ENCODE assay signal across 8 cellular contexts in genomic region chr11:33375688-33376311, GRCh38. TPM values are rescaled to one million over a fixed set of nuclear protein-coding genes. Genes with fewer than 3 reads are reported as not detected.
DNase-seq lines count a peak whose midpoint lies in the region; ATAC-seq and TF ChIP-seq lines count a peak whose summit lies in the region.

KIAA1549L (plus strand) TSS chr11:33376108.

- no peaks in the 10 kb centered on the region for H3K36me3 Mint-ChIP-seq in activated T-helper 17 cell treated with anti-CD3 and anti-CD28 coated beads, Interleukin-2, amount 50 U/mL, for 72 hours (ENCODE audit: low read depth)
- no peaks in the 10 kb centered on the region for H3K36me3 Mint-ChIP-seq in stimulated activated naive B cell treated with anti-CD40 and anti-IgM and Interleukin-4, amounts not matched to agents 10 μg/mL and 1 μg/mL and 100 μg/mL, for 72 hours

- H4K20me1 ChIP-seq in DOHH2 (ENCODE audit: control insufficient read depth, insufficient read depth, low read depth, low read length): no peaks in the 10 kb centered on the region

- H3K27ac ChIP-seq in DOHH2 (ENCODE audit: low read depth, low read length) (peak within 1 kb of the TSS; percentile 97), iPS DF 6.9 (ENCODE audit: low read length) (no peak within 1 kb of the TSS)

- H3K9me2 ChIP-seq in DOHH2 (replicated peaks; ENCODE audit: control insufficient read depth, low read length): no peaks in the 10 kb centered on the region

- H3F3A ChIP-seq in DOHH2 (ENCODE audit: control insufficient read depth, insufficient read depth): peaks cover 10% of the 10 kb centered on the region

- no CpG with 5 or more reads among the region's 70 CpGs for WGBS in iPS DF 6.9 (ENCODE audit: insufficient coverage, insufficient read length)

- peaks cover 41% of the 10 kb centered on the region for H3K27me3 Mint-ChIP-seq in activated T-helper 17 cell treated with anti-CD3 and anti-CD28 coated beads, Interleukin-2, amount 50 U/mL, for 72 hours
- H3K27me3 Mint-ChIP-seq in stimulated activated naive B cell treated with anti-CD40 and anti-IgM and Interleukin-4, amounts not matched to agents 10 μg/mL and 1 μg/mL and 100 μg/mL, for 72 hours: peaks cover 51 to 59% of the 10 kb centered on the region in 2 donors

- H3K4me1 Mint-ChIP-seq in activated T-helper 17 cell treated with anti-CD3 and anti-CD28 coated beads, Interleukin-2, amount 50 U/mL, for 72 hours: no peaks in the 10 kb centered on the region
- peaks cover 3 to 8% of the 10 kb centered on the region in 2 donors for H3K4me1 Mint-ChIP-seq in stimulated activated naive B cell treated with anti-CD40 and anti-IgM and Interleukin-4, amounts not matched to agents 10 μg/mL and 1 μg/mL and 100 μg/mL, for 72 hours

- DNase-seq in iPS DF 6.9 (ENCODE audit: low read depth, low spot score) (no peak), GOT3 (lab: John Stamatoyannopoulos, UW) (no peak)
- no peak for DNase-seq in stimulated activated naive B cell treated with anti-CD40 and anti-IgM and Interleukin-4, amounts not matched to agents 10 μg/mL and 1 μg/mL and 100 μg/mL, for 72 hours
- no peak for DNase-seq in activated effector memory CD4-positive, alpha-beta T cell treated with Interleukin-2 at 50 U/mL for 16 hours
- no peak for DNase-seq in stimulated activated naive CD4-positive, alpha-beta T cell treated with Interleukin-2 at 50 U/mL for 16 hours (lab: John Stamatoyannopoulos, UW)

- H3K4me1 ChIP-seq in DOHH2 (ENCODE audit: control insufficient read depth, low read length) (peaks cover 52% of the 10 kb centered on the region), iPS DF 6.9 (ENCODE audit: control insufficient read depth, insufficient read depth, low read length) (no peaks in the 10 kb centered on the region; the same call in 1 of the 2 replicates)

- no peaks in the 10 kb centered on the region for H3K27me3 ChIP-seq in DOHH2 (ENCODE audit: control insufficient read depth, low read length)
- peaks cover 19% of the 10 kb centered on the region for H3K27me3 ChIP-seq in iPS DF 6.9 (ENCODE audit: control insufficient read depth, insufficient read depth, low read length)

- no peaks in the 10 kb centered on the region for H3K9me3 Mint-ChIP-seq in activated T-helper 17 cell treated with anti-CD3 and anti-CD28 coated beads, Interleukin-2, amount 50 U/mL, for 72 hours
- H3K9me3 Mint-ChIP-seq in stimulated activated naive B cell treated with anti-CD40 and anti-IgM and Interleukin-4, amounts not matched to agents 10 μg/mL and 1 μg/mL and 100 μg/mL, for 72 hours: no peaks in the 10 kb centered on the region

- H3K4me3 Mint-ChIP-seq in activated T-helper 17 cell treated with anti-CD3 and anti-CD28 coated beads, Interleukin-2, amount 50 U/mL, for 72 hours: peak within 1 kb of the TSS; percentile 37
- H3K4me3 Mint-ChIP-seq in stimulated activated naive B cell treated with anti-CD40 and anti-IgM and Interleukin-4, amounts not matched to agents 10 μg/mL and 1 μg/mL and 100 μg/mL, for 72 hours: peak within 1 kb of the TSS; percentile 55 to 62

- H3K9me3 ChIP-seq in DOHH2 (ENCODE audit: control insufficient read depth, insufficient read depth, low read length) (no peaks in the 10 kb centered on the region), iPS DF 6.9 (ENCODE audit: control insufficient read depth, insufficient read depth, low read length) (no peaks in the 10 kb centered on the region)

- H3K4me3 ChIP-seq in DOHH2 (ENCODE audit: low read length): peak within 1 kb of the TSS; percentile 76
- peak within 1 kb of the TSS; percentile 63; the same call in 1 of the 2 replicates for H3K4me3 ChIP-seq in iPS DF 6.9 (ENCODE audit: low read length)

- no peak within 1 kb of the TSS for H3K27ac Mint-ChIP-seq in activated T-helper 17 cell treated with anti-CD3 and anti-CD28 coated beads, Interleukin-2, amount 50 U/mL, for 72 hours
- no peak within 1 kb of the TSS for H3K27ac Mint-ChIP-seq in stimulated activated naive B cell treated with anti-CD40 and anti-IgM and Interleukin-4, amounts not matched to agents 10 μg/mL and 1 μg/mL and 100 μg/mL, for 72 hours

- H3K36me3 ChIP-seq in DOHH2 (ENCODE audit: control insufficient read depth, low read length) (no peaks in the 10 kb centered on the region; the same call in none of the 2 replicates), iPS DF 6.9 (ENCODE audit: control insufficient read depth, insufficient read depth, low read length) (no peaks in the 10 kb centered on the region)

- peak; percentile 28 for ATAC-seq in HG03175 (IDR thresholded peaks at IDR 0.05; ENCODE audit: unreplicated experiment)
- ATAC-seq in activated T-helper 17 cell treated with anti-CD3 and anti-CD28 coated beads, Interleukin-2, amount 50 U/mL, for 72 hours (replicated peaks): no peak
- ATAC-seq in stimulated activated naive B cell treated with anti-CD40 and anti-IgM and Interleukin-4, amounts not matched to agents 10 μg/mL and 1 μg/mL and 100 μg/mL, for 72 hours (replicated peaks): peak; percentile 10 to 22

- peak within 1 kb of the TSS; percentile 91 for H3K4me2 ChIP-seq in DOHH2 (ENCODE audit: low read length)

- no peak for TF ChIP-seq CTCF in DOHH2 (IDR thresholded peaks at IDR 0.05; ENCODE audit: low read depth, low read length, poor library complexity, severe bottlenecking)

- peaks cover 46% of the 10 kb centered on the region for H3K79me2 ChIP-seq in DOHH2 (ENCODE audit: control insufficient read depth, low read length)

RNA-seq across cellular contexts. Expression of gene KIAA1549L, which starts in this region (rescaled TPM):
- not detected for total RNA-seq in activated T-helper 17 cell treated with anti-CD3 and anti-CD28 coated beads, Interleukin-2, amount 50 U/mL, for 72 hours
